ENCODE assay signal across 14 cellular contexts in genomic region chr2:181985632-181986205, GRCh38. TPM values are rescaled to one million over a fixed set of nuclear protein-coding genes. Genes with fewer than 3 reads are reported as not detected.
A peak's percentile ranks its signal among the peaks of the same experiment; 100 is the strongest.
DNase-seq lines count a peak whose midpoint lies in the region; ATAC-seq and TF ChIP-seq lines count a peak whose summit lies in the region.
"Had no signal": no experiment of that assay in that cellular context is flagged by ENCODE, and none has a peak within 500 bp of the region (broad histone marks: within the 10 kb centered on the region; RNA-seq: fewer than 3 reads in every experiment).

Gene PPP1R1C (plus strand): TSS chr2:181985853. CDS start chr2:181986111, 258 bp downstream.

- H3K4me1 ChIP-seq in stomach: peaks cover 7 to 20% (median 15%) of the 10 kb centered on the region in 4 donors

- DNase-seq in NCI-H128 (lab: John Stamatoyannopoulos, UW; ENCODE audit: unreplicated experiment) (peak; percentile 26), chondrocyte (ENCODE audit: low spot score) (no peak), hippocampal formation (lab: John Stamatoyannopoulos, UW) (peak; percentile 10 to 64), stomach (no peak), GM19238 (ENCODE audit: insufficient read length, low spot score) (no peak), NOMO-1 treated with dmso at 0.1 percent for 144 hours (lab: John Stamatoyannopoulos, UW; ENCODE audit: unreplicated experiment) (no peak)
- DNase-seq: activated CD4-positive, alpha-beta T cell treated with anti-CD3 and anti-CD28 coated beads, Interleukin-2, amount 50 U/mL, for 4 hours; activated T-cell treated with anti-CD3 and anti-CD28 coated beads, Interleukin-2, amount 50 U/mL, for 72 hours; cortex of kidney; NCI-H1105 treated with DMSO at 0.1 percent for 48 hours; ovary had no signal

- no peaks in the 10 kb centered on the region for H3K36me3 Mint-ChIP-seq in chondrocyte (ENCODE audit: low read depth)

- H3K27ac Mint-ChIP-seq in chondrocyte (ENCODE audit: unreplicated experiment): peak within 1 kb of the TSS; percentile 22
- H3K27ac Mint-ChIP-seq: activated T-cell treated with anti-CD3 and anti-CD28 coated beads, Interleukin-2, amount 50 U/mL, for 72 hours had no signal

- no peak for ATAC-seq in GM18498 (IDR thresholded peaks at IDR 0.05; ENCODE audit: unreplicated experiment)
- ATAC-seq: activated T-cell treated with anti-CD3 and anti-CD28 coated beads, Interleukin-2, amount 50 U/mL, for 72 hours had no signal

- no peak for TF ChIP-seq POLR2A in stomach (IDR thresholded peaks at IDR 0.05)

- H3K27me3 ChIP-seq in stomach: no peaks in the 10 kb centered on the region
- H3K27me3 ChIP-seq: ovary had no signal

- H3K9me3 ChIP-seq in stomach: no peaks in the 10 kb centered on the region
- H3K9me3 ChIP-seq: HAP-1, ovary had no signal

- WGBS in stomach, 5 donors: 88 to 91% (median 91%) methylated on average over 8 of the region's 8 CpGs

- no peaks in the 10 kb centered on the region for H3K9me3 Mint-ChIP-seq in chondrocyte (ENCODE audit: low read depth)
- H3K9me3 Mint-ChIP-seq: activated T-cell treated with anti-CD3 and anti-CD28 coated beads, Interleukin-2, amount 50 U/mL, for 72 hours had no signal

- H3K4me3 ChIP-seq in stomach: no peak within 1 kb of the TSS
- H3K4me3 ChIP-seq: HAP-1, ovary had no signal

- TF ChIP-seq EP300 in stomach (IDR thresholded peaks at IDR 0.05): no peak

- no peaks in the 10 kb centered on the region for H3K36me3 ChIP-seq in stomach
- H3K36me3 ChIP-seq: HAP-1, ovary had no signal

- TF ChIP-seq CTCF in chondrocyte (IDR thresholded peaks at IDR 0.05) (no peak), stomach (IDR thresholded peaks at IDR 0.05) (no peak)

- H3K4me1 Mint-ChIP-seq in chondrocyte (ENCODE audit: low read depth): peaks cover 9% of the 10 kb centered on the region

- no peak within 1 kb of the TSS for H3K4me3 Mint-ChIP-seq in chondrocyte (ENCODE audit: unreplicated experiment)
- H3K4me3 Mint-ChIP-seq: activated T-cell treated with anti-CD3 and anti-CD28 coated beads, Interleukin-2, amount 50 U/mL, for 72 hours had no signal

- intact Hi-C loops in stomach (cut with DNase I; ENCODE audit: low total_unique reads): no loop called here

- peak within 1 kb of the TSS; percentile 25 to 64 (median 49) for H3K27ac ChIP-seq in stomach
- H3K27ac ChIP-seq: ovary had no signal

- no peaks in the 10 kb centered on the region for H3K27me3 Mint-ChIP-seq in chondrocyte (ENCODE audit: low read depth)

RNA-seq across cellular contexts. Expression of gene PPP1R1C, which starts in this region (rescaled TPM):
- total RNA-seq in chondrocyte: 0.52 to 2.9 TPM (median 1.2 TPM) in 3 replicates
- 1 to 10 TPM in 1 of 5 donors, not detected in 4; 4.0 TPM for total RNA-seq in stomach
- 10 to 100 TPM in 1 of 3 donors, 1 to 10 TPM in 2; 1.6 to 10.4 (median 3.7) TPM for polyA plus RNA-seq in stomach
- total RNA-seq: activated T-cell treated with anti-CD3 and anti-CD28 coated beads, Interleukin-2, amount 50 U/mL, for 72 hours; mesenteric fat pad had no signal

Comparison
In these comparisons a context has a peak if more than half of its experiments do, and no peak if none do; other contexts are left out.
1. DNase-seq: peak in NCI-H128 (single experiment) and hippocampal formation (2 of 2); none in chondrocyte (single experiment), stomach (single experiment), GM19238 (single experiment) and NOMO-1 treated with dmso at 0.1 percent for 144 hours (single experiment).